In genomic region chr11:63910605-63911195, GRCh38 we compare ENCODE assay signal across 21 cellular contexts. TPM values are rescaled to one million over a fixed set of nuclear protein-coding genes. Genes with fewer than 3 reads are reported as not detected.
DNase-seq lines count a peak whose midpoint lies in the region; ATAC-seq and TF ChIP-seq lines count a peak whose summit lies in the region.
"Had no signal": no experiment of that assay in that cellular context is flagged by ENCODE, and none has a peak within 500 bp of the region (broad histone marks: within the 10 kb centered on the region; RNA-seq: fewer than 3 reads in every experiment).

No MANE protein-coding gene starts in this region.

- peaks cover 88% of the 10 kb centered on the region for H4K20me1 ChIP-seq in neural progenitor cell (ENCODE audit: low read depth)

- H3K4me3 ChIP-seq in HUES64 (ENCODE audit: low read length) (no peak overlapping the region), ectodermal cell (ENCODE audit: insufficient read depth, low read depth, low read length) (no peak overlapping the region), neural progenitor cell (no peak overlapping the region)
- H3K4me3 ChIP-seq: spleen had no signal

- DNase-seq in GM20000 (ENCODE audit: low spot score), result peak; percentile 19
- peak; percentile 34 for DNase-seq in neural progenitor cell (ENCODE audit: low spot score)
- DNase-seq in NCI-H2081 treated with DMSO at 0.1 percent for 48 hours (lab: John Stamatoyannopoulos, UW), result no peak
- DNase-seq in NCI-H2081 (lab: John Stamatoyannopoulos, UW), result no peak
- DNase-seq in type B pancreatic cell (ENCODE audit: extremely low spot score, unreplicated experiment), result no peak
- DNase-seq: activated CD8-positive, alpha-beta T cell treated with anti-CD3 and anti-CD28 coated beads for 36 hours; activated T-cell treated with anti-CD3 and anti-CD28 coated beads for 4 hours; CD8-positive, alpha-beta T cell; DMS53; immature natural killer cell; NCI-H1930; NCI-H510A; nucleus accumbens; spleen; stimulated activated CD4-positive, alpha-beta T cell treated with anti-CD3 and anti-CD28 coated beads, Interleukin-4, amount 100 ng/mL, for 1 hour; stimulated activated naive CD4-positive, alpha-beta T cell treated with Interleukin-2 at 50 U/mL for 16 hours; T-helper 9 cell had no signal

- H3K79me2 ChIP-seq in neural progenitor cell (ENCODE audit: low read depth), result peaks cover 36% of the 10 kb centered on the region

- H2AFZ ChIP-seq in neural progenitor cell (replicated peaks), result no peak overlapping the region

- H3K36me3 ChIP-seq in HUES64 (ENCODE audit: insufficient read depth, low read length) (peaks cover 43% of the 10 kb centered on the region), ectodermal cell (ENCODE audit: control insufficient read depth, insufficient read depth, low read length) (peaks cover 27% of the 10 kb centered on the region), neural progenitor cell (no peaks in the 10 kb centered on the region)

- peaks cover 5% of the 10 kb centered on the region for H3K27me3 Mint-ChIP-seq in neural progenitor cell (ENCODE audit: insufficient read depth, low read depth)
- H3K27me3 Mint-ChIP-seq in type B pancreatic cell, result no peaks in the 10 kb centered on the region
- H3K27me3 Mint-ChIP-seq: activated CD8-positive, alpha-beta T cell treated with anti-CD3 and anti-CD28 coated beads for 36 hours had no signal

- no peaks in the 10 kb centered on the region for H3K9me3 ChIP-seq in HUES64 (ENCODE audit: insufficient read depth, low read depth, low read length)
- H3K9me3 ChIP-seq in ectodermal cell (ENCODE audit: control insufficient read depth, low read length), result no peaks in the 10 kb centered on the region
- no peaks in the 10 kb centered on the region for H3K9me3 ChIP-seq in neural progenitor cell (ENCODE audit: low read depth)
- H3K9me3 ChIP-seq: spleen had no signal

- peaks cover 11% of the 10 kb centered on the region for H3K36me3 Mint-ChIP-seq in neural progenitor cell
- peaks cover 6% of the 10 kb centered on the region for H3K36me3 Mint-ChIP-seq in type B pancreatic cell

- H3K9me3 Mint-ChIP-seq in neural progenitor cell (no peaks in the 10 kb centered on the region), type B pancreatic cell (no peaks in the 10 kb centered on the region)
- H3K9me3 Mint-ChIP-seq: activated CD8-positive, alpha-beta T cell treated with anti-CD3 and anti-CD28 coated beads for 36 hours; CD8-positive, alpha-beta T cell; immature natural killer cell had no signal

- H3K4me3 Mint-ChIP-seq in neural progenitor cell (no peak overlapping the region), type B pancreatic cell (no peak overlapping the region)
- H3K4me3 Mint-ChIP-seq: activated CD8-positive, alpha-beta T cell treated with anti-CD3 and anti-CD28 coated beads for 36 hours; CD8-positive, alpha-beta T cell; immature natural killer cell had no signal

- no peak for ATAC-seq in HG02588 (IDR thresholded peaks at IDR 0.05; ENCODE audit: unreplicated experiment)
- ATAC-seq: activated CD8-positive, alpha-beta T cell treated with anti-CD3 and anti-CD28 coated beads for 36 hours; CD8-positive, alpha-beta T cell had no signal

- peaks cover 31% of the 10 kb centered on the region for H3K4me1 ChIP-seq in HUES64 (ENCODE audit: insufficient read depth, low read length)
- peaks cover 67% of the 10 kb centered on the region for H3K4me1 ChIP-seq in ectodermal cell (ENCODE audit: control insufficient read depth, insufficient read depth, low read length)
- peaks cover 63% of the 10 kb centered on the region for H3K4me1 ChIP-seq in neural progenitor cell

- H3K27me3 ChIP-seq in HUES64 (ENCODE audit: insufficient read depth, low read length) (no peaks in the 10 kb centered on the region), ectodermal cell (ENCODE audit: control insufficient read depth, insufficient read depth, low read length, poor library complexity, severe bottlenecking) (no peaks in the 10 kb centered on the region), neural progenitor cell (no peaks in the 10 kb centered on the region)

- H3K27ac Mint-ChIP-seq in neural progenitor cell (no peak overlapping the region), type B pancreatic cell (no peak overlapping the region)
- H3K27ac Mint-ChIP-seq: activated CD8-positive, alpha-beta T cell treated with anti-CD3 and anti-CD28 coated beads for 36 hours; CD8-positive, alpha-beta T cell had no signal

- TF ChIP-seq CTCF in GM20000 (IDR thresholded peaks at IDR 0.05; ENCODE audit: extremely low read depth, missing control alignments), result no peak
- TF ChIP-seq CTCF in neural progenitor cell (IDR thresholded peaks at IDR 0.05), result no peak
- no peak for TF ChIP-seq CTCF in type B pancreatic cell (conservative IDR thresholded peaks at IDR 0.05)

- 48% methylated on average over 8 of the region's 9 CpGs for WGBS in HUES64
- 46 to 51% methylated on average over 9 of the region's 9 CpGs for WGBS in ectodermal cell, 2 experiments

- H3K9ac ChIP-seq in HUES64 (ENCODE audit: low read depth, low read length) (no peak overlapping the region), neural progenitor cell (peak overlapping the region; percentile 34)

- H3K4me1 Mint-ChIP-seq in neural progenitor cell, result peaks cover 53% of the 10 kb centered on the region
- peaks cover 9% of the 10 kb centered on the region for H3K4me1 Mint-ChIP-seq in type B pancreatic cell (ENCODE audit: unreplicated experiment)

- H3K4me2 ChIP-seq in neural progenitor cell, result peak overlapping the region; percentile 54

- H3K27ac ChIP-seq in HUES64 (ENCODE audit: low read depth, low read length), result peak overlapping the region; percentile 74
- peak overlapping the region; percentile 61 for H3K27ac ChIP-seq in ectodermal cell (ENCODE audit: insufficient read depth, low read depth, low read length, poor library complexity, severe bottlenecking)
- H3K27ac ChIP-seq in neural progenitor cell, result peak overlapping the region; percentile 77
- H3K27ac ChIP-seq: epithelial cell of prostate, spleen had no signal

- peaks cover 81% of the 10 kb centered on the region for H3F3A ChIP-seq in neural progenitor cell (ENCODE audit: low read depth)

RNA-seq across cellular contexts. Expression of gene RCOR2, which starts 6.3 kb away (rescaled TPM):
- polyA plus RNA-seq in HUES64 (2013, experiment 1 of 2), result 55.5 TPM
- 56.6 TPM for polyA plus RNA-seq in HUES64 (2013, experiment 2 of 2)
- polyA plus RNA-seq in ectodermal cell (2013, experiment 1 of 4), result 109 TPM
- polyA plus RNA-seq in ectodermal cell (2013, experiment 2 of 4), result 133 TPM
- 98.7 TPM for polyA plus RNA-seq in ectodermal cell (2013, experiment 3 of 4)
- polyA plus RNA-seq in ectodermal cell (2013, experiment 4 of 4), result 113 TPM
- total RNA-seq in neural progenitor cell (ENCODE audit: low replicate concordance), result 70.6 and 139 TPM in 2 replicates
- total RNA-seq in type B pancreatic cell (ENCODE audit: low replicate concordance), result 8.1 and 38.1 TPM in 2 replicates
- total RNA-seq: CD8-positive, alpha-beta T cell had no signal
- polyA plus RNA-seq: immature natural killer cell had no signal

RNA-seq across cellular contexts. Expression of gene NAA40, which starts 28.1 kb away (rescaled TPM):
- 28.0 TPM for polyA plus RNA-seq in HUES64 (2013, experiment 1 of 2)
- 22.5 TPM for polyA plus RNA-seq in HUES64 (2013, experiment 2 of 2)
- 46.4 TPM for polyA plus RNA-seq in ectodermal cell (2013, experiment 1 of 4)
- 46.5 TPM for polyA plus RNA-seq in ectodermal cell (2013, experiment 2 of 4)
- 33.9 TPM for polyA plus RNA-seq in ectodermal cell (2013, experiment 3 of 4)
- 39.2 TPM for polyA plus RNA-seq in ectodermal cell (2013, experiment 4 of 4)
- total RNA-seq in neural progenitor cell (ENCODE audit: low replicate concordance) (38.7 and 40.4 TPM in 2 replicates), type B pancreatic cell (ENCODE audit: low replicate concordance) (33.8 and 51.2 TPM in 2 replicates)

Comparison
In these comparisons a context has a peak if more than half of its experiments do, and no peak if none do; other contexts are left out.
1. DNase-seq: peak in GM20000 (single experiment) and neural progenitor cell (single experiment); none in NCI-H2081 treated with DMSO at 0.1 percent for 48 hours (single experiment), NCI-H2081 (0 of 2) and type B pancreatic cell (single experiment).
2. Peak in every context shown above with its lines, with median percentiles within 50 percentile points of each other: H3K27ac ChIP-seq.